In genomic region chr11:27870985-27871485, GRCh38 we compare ENCODE assay signal across 23 cellular contexts.
DNase-seq lines count a peak whose midpoint lies in the region; ATAC-seq, FAIRE-seq and TF ChIP-seq lines count a peak whose summit lies in the region.
"Had no signal": no experiment of that assay in that cellular context is flagged by ENCODE, and none has a peak within 500 bp of the region (broad histone marks: within the 10 kb centered on the region; RNA-seq: fewer than 3 reads in every experiment).

No MANE protein-coding gene starts in this region.

- no peak for TF ChIP-seq POLR2A in transverse colon (IDR thresholded peaks at IDR 0.05)

- CTCF ChIA-PET in Caco-2 (lab: Charles Lee), result no interaction called here

- no peak overlapping the region for H3K4me3 Mint-ChIP-seq in Caco-2 (ENCODE audit: unreplicated experiment)
- H3K4me3 Mint-ChIP-seq: CD4-positive, alpha-beta memory T cell; GM23338; HFFc6 had no signal

- H3K4me1 ChIP-seq in Caco-2, result peaks cover 36% of the 10 kb centered on the region
- H3K4me1 ChIP-seq in transverse colon, result no peaks in the 10 kb centered on the region
- H3K4me1 ChIP-seq: A549, HAP-1 had no signal

- WGBS in transverse colon (ENCODE audit: low coverage in 1 of 2), 2 donors, result 13 to 30% methylated on average over 4 to 7 of the region's 7 CpGs

- FAIRE-seq in bronchial epithelial cell (lab: Jason Lieb, UNC), result peak; percentile 93
- FAIRE-seq: A549, D721Med, GM12878, GM19239 had no signal

- H3K9me3 ChIP-seq in Caco-2, result no peaks in the 10 kb centered on the region; the same call in 1 of the 2 replicates
- no peaks in the 10 kb centered on the region for H3K9me3 ChIP-seq in transverse colon
- H3K9me3 ChIP-seq: A549, HAP-1 had no signal

- H3K4me1 Mint-ChIP-seq in Caco-2 (ENCODE audit: low read depth, unreplicated experiment), result peaks cover 48% of the 10 kb centered on the region
- H3K4me1 Mint-ChIP-seq: CD4-positive, alpha-beta memory T cell; GM23338 had no signal

- in situ Hi-C loops in transverse colon (cut with MboI; ENCODE audit: low pct_ligation_motif_present in 1 of 4, low pct_unique_long_range_greater_than_20kb in 1 of 4, low sequenced_read_pairs in 3 of 4), result no loop called here

- POLR2A ChIA-PET in Caco-2 (lab: Charles Lee), result no interaction called here

- H3K9me3 Mint-ChIP-seq in Caco-2 (ENCODE audit: unreplicated experiment), result no peaks in the 10 kb centered on the region
- H3K9me3 Mint-ChIP-seq: GM23338 had no signal

- H3K27me3 Mint-ChIP-seq in Caco-2 (ENCODE audit: insufficient read depth, unreplicated experiment), result no peaks in the 10 kb centered on the region
- H3K27me3 Mint-ChIP-seq: CD4-positive, alpha-beta memory T cell had no signal

- H3K4me3 ChIP-seq in Caco-2 (ENCODE audit: low read depth, low read length), result no peak overlapping the region
- H3K4me3 ChIP-seq in bronchial epithelial cell (ENCODE audit: low read depth, low read length), result no peak overlapping the region
- H3K4me3 ChIP-seq in transverse colon, result no peak overlapping the region
- H3K4me3 ChIP-seq: A549, GM12878, GM23338, HAP-1 had no signal

- TF ChIP-seq CTCF in Caco-2 (IDR thresholded peaks at IDR 0.05; ENCODE audit: insufficient read depth in 1 of 2, low read depth in 1 of 2, low read length in 1 of 2, severe bottlenecking in 1 of 2, unreplicated experiment in 1 of 2), result no peak
- TF ChIP-seq CTCF in bronchial epithelial cell (IDR thresholded peaks at IDR 0.05; ENCODE audit: insufficient read depth, low read length, severe bottlenecking), result no peak
- TF ChIP-seq CTCF in transverse colon (IDR thresholded peaks at IDR 0.05), result no peak

- H3K27me3 ChIP-seq in Caco-2 (replicated peaks; ENCODE audit: control insufficient read depth, insufficient read depth, low read length) (no peaks in the 10 kb centered on the region), bronchial epithelial cell (ENCODE audit: control insufficient read depth, insufficient read depth, low read length) (no peaks in the 10 kb centered on the region), transverse colon (no peaks in the 10 kb centered on the region)

- H3K36me3 ChIP-seq in Caco-2 (ENCODE audit: control insufficient read depth, insufficient read depth, low read length), result no peaks in the 10 kb centered on the region
- H3K36me3 ChIP-seq in bronchial epithelial cell (ENCODE audit: control insufficient read depth, insufficient read depth, low read length), result no peaks in the 10 kb centered on the region
- no peaks in the 10 kb centered on the region for H3K36me3 ChIP-seq in transverse colon
- H3K36me3 ChIP-seq: HAP-1 had no signal

- BruUV-seq in Caco-2 (replicated peaks; lab: Mats Ljungman, UMichigan), result no TSS peak

- no peak overlapping the region for H3K27ac ChIP-seq in transverse colon
- H3K27ac ChIP-seq: A549 had no signal

- H3K27ac Mint-ChIP-seq in Caco-2 (ENCODE audit: unreplicated experiment), result peak overlapping the region; percentile 39
- H3K27ac Mint-ChIP-seq: CD4-positive, alpha-beta memory T cell; GM23338; HFFc6 had no signal

- no peak for ATAC-seq in HG03378 (IDR thresholded peaks at IDR 0.05; ENCODE audit: unreplicated experiment)
- ATAC-seq: A549, GM12878, GM23338 had no signal

- H3K36me3 Mint-ChIP-seq in Caco-2 (ENCODE audit: insufficient read depth, unreplicated experiment), result peaks cover 4% of the 10 kb centered on the region
- H3K36me3 Mint-ChIP-seq: CD4-positive, alpha-beta memory T cell had no signal

- DNase-seq in Caco-2 (no peak), bronchial epithelial cell (ENCODE audit: low read depth) (no peak), left kidney (ENCODE audit: low read depth, low spot score) (peak; percentile 81), transverse colon (peak; percentile 16), activated T-cell treated with anti-CD3 and anti-CD28 coated beads for 4 hours (no peak), AML-193 (lab: John Stamatoyannopoulos, UW) (no peak)
- DNase-seq: 8988T; ACHN; C1 segment of cervical spinal cord; CD4-positive, alpha-beta memory T cell; COR-L47; DMS 273 treated with DMSO at 0.1 percent for 48 hours; DMS79; EL; GDM1; HFFc6 had no signal

- intact Hi-C loops in Caco-2 (cut with micrococcal nuclease; ENCODE audit: unreplicated experiment), result no loop called here
- intact Hi-C loops in transverse colon (cut with DNase I; ENCODE audit: low total_unique reads), result no loop called here

- TF ChIP-seq EP300 in transverse colon (IDR thresholded peaks at IDR 0.05; ENCODE audit: low read depth), result no peak

Comparison
In these comparisons a context has a peak if more than half of its experiments do, and no peak if none do; other contexts are left out.
1. DNase-seq: peak in left kidney (single experiment) and transverse colon (single experiment); none in Caco-2 (0 of 2), bronchial epithelial cell (single experiment), activated T-cell treated with anti-CD3 and anti-CD28 coated beads for 4 hours (single experiment) and AML-193 (0 of 2).